ENCODE assay signal across 8 cellular contexts in the genomic region with DNA sequence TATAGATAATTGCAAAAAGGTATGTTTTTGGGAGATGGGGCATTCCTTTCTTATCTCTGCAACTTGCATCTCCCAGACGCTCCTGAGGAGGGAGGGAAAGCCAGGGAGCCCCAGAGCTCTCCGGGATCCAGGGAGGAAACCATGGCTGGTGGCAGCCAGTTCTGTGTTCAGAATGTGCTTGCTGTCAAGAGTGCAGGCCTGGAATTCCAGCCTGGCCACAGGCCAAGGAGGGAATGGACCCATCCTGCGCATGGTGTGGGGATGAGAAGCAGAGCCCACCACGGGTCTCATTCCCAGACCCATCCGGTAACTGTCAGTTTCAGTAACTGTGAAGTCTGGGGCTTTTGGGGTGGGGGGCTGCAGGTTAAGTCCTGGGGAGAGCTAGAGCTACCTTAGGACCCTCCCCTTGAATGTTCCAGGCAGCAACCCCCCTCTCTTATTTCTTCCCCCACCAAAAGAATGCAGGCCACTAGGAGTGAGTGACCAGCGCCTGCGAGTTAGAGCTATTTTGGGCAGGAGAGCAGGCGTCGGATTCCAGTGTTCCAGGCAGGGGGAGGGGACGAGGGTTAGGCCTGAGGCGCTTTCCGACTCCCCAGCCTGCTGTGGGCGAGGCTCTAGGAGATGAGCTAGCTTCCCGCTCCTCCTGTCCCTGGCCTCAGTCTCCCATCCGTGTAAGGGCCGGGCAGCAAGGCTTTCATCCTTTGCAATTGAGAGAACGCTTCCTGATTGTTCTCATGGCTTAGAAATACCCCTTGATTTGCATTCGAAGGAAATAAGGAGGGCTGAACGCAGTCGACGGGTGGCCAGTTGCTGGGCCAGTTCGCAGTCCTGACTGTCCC. TPM values are rescaled to one million over a fixed set of nuclear protein-coding genes. Genes with fewer than 3 reads are reported as not detected.
DNase-seq lines count a peak whose midpoint lies in the region; ATAC-seq and TF ChIP-seq lines count a peak whose summit lies in the region.

No MANE protein-coding gene starts in this region.

- no peak for TF ChIP-seq CTCF in GM10248 (IDR thresholded peaks at IDR 0.05; ENCODE audit: control extremely low read depth, extremely low read depth, low read depth, missing control alignments)
- no peak for TF ChIP-seq CTCF in cardiac fibroblast (IDR thresholded peaks at IDR 0.05; ENCODE audit: low read depth, low read length)

- POLR2A ChIA-PET in GM10248 (lab: Yijun Ruan, JAX) = interaction anchor here (0.8 to 1.6 kb wide), 4 partner anchors 10 to 462 kb away, joined by 3 to 4 read pairs (median 3); a partner anchor contains a TSS

- H3K27me3 ChIP-seq in skeletal muscle tissue (ENCODE audit: control insufficient read depth in 3 of 3, insufficient read depth in 3 of 3, low read length in 3 of 3) = no peaks in the 10 kb centered on the region

- H3K27ac ChIP-seq in skeletal muscle tissue (ENCODE audit: low read depth, low read length) = peak overlapping the region; percentile 99

- peak; percentile 73 for DNase-seq in ACHN
- peak; percentile 3 for DNase-seq in GM10248 (ENCODE audit: extremely low spot score)
- peak; percentile 65 to 81 for DNase-seq in NCI-H526 (lab: John Stamatoyannopoulos, UW)
- DNase-seq in cardiac fibroblast (ENCODE audit: low read depth in 2 of 2) = peak; percentile 72 to 85
- DNase-seq in iris pigment epithelial cell (ENCODE audit: low read depth) = peak; percentile 62
- no peak for DNase-seq in RPMI8226

- no peak for ATAC-seq in HG02678 (IDR thresholded peaks at IDR 0.05; ENCODE audit: unreplicated experiment)

- CTCF ChIA-PET in GM10248 (lab: Yijun Ruan, JAX) = interaction anchor here (0.6 to 1.9 kb wide), 9 partner anchors 10 to 447 kb away, joined by 3 to 9 read pairs (median 4); a partner anchor contains a TSS

- H3K9me3 ChIP-seq in skeletal muscle tissue (ENCODE audit: control insufficient read depth in 3 of 3, low read length in 3 of 3) = no peaks in the 10 kb centered on the region

- H3K4me3 ChIP-seq in cardiac fibroblast (replicated peaks in 1 of 2; ENCODE audit: low read depth in 2 of 2, low read length in 2 of 2) (peak overlapping the region; percentile 25 to 48), skeletal muscle tissue (ENCODE audit: low read length in 3 of 3) (peak overlapping the region; percentile 67 to 88 (median 78))

- peak overlapping the region; percentile 88 to 92 (median 92) for H3K9ac ChIP-seq in skeletal muscle tissue (ENCODE audit: low read depth in 1 of 3, low read length in 3 of 3)

- H3K4me1 ChIP-seq in skeletal muscle tissue (ENCODE audit: control insufficient read depth in 3 of 3, insufficient read depth in 3 of 3, low read length in 3 of 3) = peaks cover 25 to 34% (median 27%) of the 10 kb centered on the region in 3 donors

- peaks cover 0 to 2% (median 0%) of the 10 kb centered on the region in 3 donors for H3K36me3 ChIP-seq in skeletal muscle tissue (ENCODE audit: control insufficient read depth in 3 of 3, insufficient read depth in 3 of 3, low read length in 3 of 3)

- in situ Hi-C loops in ACHN (cut with HindIII; ENCODE audit: low pct_ligation_motif_present, low pct_unique_long_range_greater_than_20kb, low sequenced_read_pairs) = no loop called here

RNA-seq across cellular contexts. Expression of a gene that starts 0.8 kb away (rescaled TPM):
- 77.2 TPM for total RNA-seq in skeletal muscle tissue

RNA-seq across cellular contexts. Expression of a gene that starts 40.1 kb away (rescaled TPM):
- total RNA-seq in skeletal muscle tissue = 2.6 TPM

RNA-seq across cellular contexts. Expression of a gene that starts 47.0 kb away (rescaled TPM):
- total RNA-seq in skeletal muscle tissue = 2.6 TPM

RNA-seq across cellular contexts. Expression of a gene that starts 57.0 kb away (rescaled TPM):
- 8.9 TPM for total RNA-seq in skeletal muscle tissue

RNA-seq across cellular contexts. Expression of a gene that starts 57.5 kb away (rescaled TPM):
- total RNA-seq in skeletal muscle tissue = 291 TPM
